Comparison of ENCODE assay signal across 17 cellular contexts in the genomic region with DNA sequence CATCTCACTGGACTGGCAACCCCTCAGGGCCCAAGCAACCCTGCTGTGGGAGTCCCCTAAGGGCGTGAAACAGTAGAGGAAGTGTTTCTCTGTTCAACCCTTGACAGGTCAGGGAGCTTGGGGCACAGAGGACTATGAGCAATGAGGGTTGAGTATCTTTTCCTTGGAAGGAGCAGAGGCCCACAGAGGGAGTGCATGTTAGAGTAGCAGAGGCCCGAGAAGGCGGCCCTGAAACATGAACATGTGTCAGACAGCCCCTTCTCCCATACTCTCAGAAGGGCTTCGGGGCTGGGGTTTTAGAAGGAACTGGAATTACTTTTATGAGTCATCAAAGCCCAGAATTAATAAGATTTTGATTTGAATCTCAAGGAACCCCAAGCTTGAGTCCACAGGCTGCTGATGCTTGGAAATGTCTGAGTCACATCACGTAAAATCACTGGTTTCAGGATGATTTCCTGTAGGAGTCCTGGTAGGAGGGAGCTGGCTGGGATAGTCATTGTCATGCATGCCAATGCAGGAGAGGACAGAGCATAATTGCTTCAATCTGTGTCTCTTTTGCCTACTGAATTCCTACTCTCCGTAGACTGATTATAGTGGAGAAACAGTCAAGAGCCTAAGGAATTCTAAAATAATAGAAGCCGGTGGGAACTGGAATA. TPM values are rescaled to one million over a fixed set of nuclear protein-coding genes. Genes with fewer than 3 reads are reported as not detected.
A peak's percentile ranks its signal among the peaks of the same experiment; 100 is the strongest.
DNase-seq lines count a peak whose midpoint lies in the region; ATAC-seq, FAIRE-seq and TF ChIP-seq lines count a peak whose summit lies in the region.
"Had no signal": no experiment of that assay in that cellular context is flagged by ENCODE, and none has a peak within 500 bp of the region (broad histone marks: within the 10 kb centered on the region; RNA-seq: fewer than 3 reads in every experiment).

No MANE protein-coding gene starts in this region.

- intact Hi-C loops in spleen (cut with DNase I; ENCODE audit: low total_unique reads) = no loop called here

- H3K9me3 ChIP-seq in spleen = peaks cover 0 to 4% (median 0%) of the 10 kb centered on the region in 8 donors
- H3K9me3 ChIP-seq: A549, right atrium auricular region had no signal

- no peaks in the 10 kb centered on the region for H3K36me3 ChIP-seq in spleen
- H3K36me3 ChIP-seq: right atrium auricular region had no signal

- peaks cover 0 to 11% (median 0%) of the 10 kb centered on the region in 7 donors for H3K27me3 ChIP-seq in spleen (replicated peaks in 1 of 7)
- H3K27me3 ChIP-seq: right atrium auricular region had no signal

- no peak for ATAC-seq in GM21528 (IDR thresholded peaks at IDR 0.05; ENCODE audit: low FRiP score, unreplicated experiment)
- ATAC-seq: A549 had no signal

- no peak for FAIRE-seq in H54 (lab: Jason Lieb, UNC)
- FAIRE-seq: A549, endothelial cell of umbilical vein, GM18507 had no signal

- no peak overlapping the region for H3K4me3 ChIP-seq in spleen
- H3K4me3 ChIP-seq: A549, right atrium auricular region had no signal

- TF ChIP-seq POLR2A in H54 (IDR thresholded peaks at IDR 0.05; ENCODE audit: low read depth, low read length) (no peak), spleen (IDR thresholded peaks at IDR 0.05) (no peak)

- no peaks in the 10 kb centered on the region for H3K4me1 ChIP-seq in spleen
- H3K4me1 ChIP-seq: A549, right atrium auricular region had no signal

- DNase-seq in A172 (ENCODE audit: low spot score) (peak; percentile 79), H54 (ENCODE audit: insufficient read length, low spot score) (peak; percentile 11), amniotic stem cell (lab: John Stamatoyannopoulos, UW) (peak; percentile 53), iPS-NIHi11 (ENCODE audit: low spot score) (peak; percentile 18), putamen (ENCODE audit: low spot score) (no peak), HuH-7.5 (ENCODE audit: low spot score) (no peak), spleen (no peak)
- DNase-seq: activated CD4-positive, alpha-beta T cell treated with anti-CD3 and anti-CD28 coated beads, Interleukin-2, amount 10 ng/mL, durations not matched to agents 7 days and 5 days; activated gamma-delta T cell; caudate nucleus; DMS53; T-helper 1 cell had no signal

- no peak overlapping the region for H3K27ac ChIP-seq in spleen
- H3K27ac ChIP-seq: A549, right atrium auricular region had no signal

- 64 to 84% (median 80%) methylated on average over 7 of the region's 7 CpGs for WGBS in spleen, 5 donors

- TF ChIP-seq CTCF in spleen (IDR thresholded peaks at IDR 0.05 in 8 of 11, conservative IDR thresholded peaks at IDR 0.05 in 3 of 11) = no peak

RNA-seq across cellular contexts. Expression of gene C11orf71, which starts 22.6 kb away (rescaled TPM):
- total RNA-seq in A172 (2014; rRNA removed; shearing (Covaris generic)) = 4.1 and 4.6 TPM in 2 replicates
- 10 to 100 TPM in 4 of 7 donors, 1 to 10 TPM in 3; 6.9 to 13.9 (median 10.4) TPM for total RNA-seq in spleen
- polyA plus RNA-seq in spleen = 10 to 100 TPM; 12.1 to 15.2 (median 14.4) TPM

RNA-seq across cellular contexts. Expression of gene RBM7, which starts 22.7 kb away (rescaled TPM):
- total RNA-seq in A172 (2014; rRNA removed; shearing (Covaris generic)) = 39.3 and 52.8 TPM in 2 replicates
- total RNA-seq in spleen = 10 to 100 TPM; 20.8 to 35.3 (median 25.9) TPM
- 10 to 100 TPM in 2 of 3 donors, 1 to 10 TPM in 1; 8.0 to 15.3 (median 10.6) TPM for polyA plus RNA-seq in spleen

Comparison
In these comparisons a context has a peak if more than half of its experiments do, and no peak if none do; other contexts are left out.
1. DNase-seq: peak in A172 (single experiment), H54 (single experiment), amniotic stem cell (single experiment) and iPS-NIHi11 (single experiment); none in putamen (single experiment), HuH-7.5 (single experiment) and spleen (single experiment).